ENCODE assay signal across 11 cellular contexts in the genomic region with DNA sequence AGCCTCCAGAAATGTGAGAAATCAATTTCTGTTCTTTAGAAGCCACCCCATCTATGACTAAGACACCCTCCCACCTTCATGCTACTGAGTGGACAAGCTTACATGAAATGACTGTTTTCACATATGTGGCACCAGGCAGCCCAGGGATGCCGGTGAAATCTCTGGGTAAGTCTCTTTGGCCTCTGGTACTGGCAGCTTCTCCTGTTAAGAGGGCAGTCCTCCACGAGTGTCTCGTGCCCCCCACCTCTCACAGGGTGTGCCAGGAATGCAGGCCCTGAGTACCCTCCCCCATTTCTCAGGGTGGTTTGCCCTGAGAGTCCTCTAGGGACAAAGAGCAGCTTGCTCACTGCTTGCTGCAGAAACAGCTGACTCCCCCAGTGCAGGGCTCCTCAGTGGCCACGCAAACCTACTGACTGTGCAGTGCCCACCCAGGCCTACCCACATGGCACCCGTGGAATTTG. TPM values are rescaled to one million over a fixed set of nuclear protein-coding genes. Genes with fewer than 3 reads are reported as not detected.
DNase-seq lines count a peak whose midpoint lies in the region; ATAC-seq and TF ChIP-seq lines count a peak whose summit lies in the region.
"Had no signal": no experiment of that assay in that cellular context is flagged by ENCODE, and none has a peak within 500 bp of the region (broad histone marks: within the 10 kb centered on the region; RNA-seq: fewer than 3 reads in every experiment).

No MANE protein-coding gene starts in this region.

- H4K20me1 ChIP-seq in DOHH2 (ENCODE audit: control insufficient read depth, insufficient read depth, low read depth, low read length) = no peaks in the 10 kb centered on the region

- peaks cover 6 to 19% of the 10 kb centered on the region in 2 donors for H3K36me3 Mint-ChIP-seq in activated naive CD4-positive, alpha-beta T cell treated with anti-CD3 and anti-CD28 coated beads, Interleukin-2, amount 50 U/mL, for 72 hours
- H3K36me3 Mint-ChIP-seq in naive B cell = peaks cover 0 to 7% of the 10 kb centered on the region in 2 donors

- no peak for TF ChIP-seq CTCF in DOHH2 (IDR thresholded peaks at IDR 0.05; ENCODE audit: low read depth, low read length, poor library complexity, severe bottlenecking)

- peak; percentile 7 to 14 for ATAC-seq in activated naive CD4-positive, alpha-beta T cell treated with anti-CD3 and anti-CD28 coated beads, Interleukin-2, amount 50 U/mL, for 72 hours
- ATAC-seq in naive B cell (ENCODE audit: low read depth in 2 of 2) = no peak
- ATAC-seq in GM21619 (IDR thresholded peaks at IDR 0.05; ENCODE audit: unreplicated experiment) = no peak
- ATAC-seq in HG02571 (IDR thresholded peaks at IDR 0.05; ENCODE audit: unreplicated experiment) = no peak
- no peak for ATAC-seq in HG02938 (IDR thresholded peaks at IDR 0.05; ENCODE audit: unreplicated experiment)
- ATAC-seq: esophagus mucosa had no signal

- H3K27me3 Mint-ChIP-seq in naive B cell = no peaks in the 10 kb centered on the region

- H3K79me2 ChIP-seq in DOHH2 (ENCODE audit: control insufficient read depth, low read length) = no peaks in the 10 kb centered on the region

- H3K27ac Mint-ChIP-seq in activated naive CD4-positive, alpha-beta T cell treated with anti-CD3 and anti-CD28 coated beads, Interleukin-2, amount 50 U/mL, for 72 hours = peak overlapping the region; percentile 72 to 94
- peak overlapping the region in 5 of 6 donors; percentile 93 to 100 (median 99) for H3K27ac Mint-ChIP-seq in naive B cell

- peaks cover 4 to 9% of the 10 kb centered on the region in 2 donors for H3K9me3 Mint-ChIP-seq in activated naive CD4-positive, alpha-beta T cell treated with anti-CD3 and anti-CD28 coated beads, Interleukin-2, amount 50 U/mL, for 72 hours
- H3K9me3 Mint-ChIP-seq in naive B cell = peaks cover 0 to 5% (median 4%) of the 10 kb centered on the region in 7 donors

- peaks cover 71% of the 10 kb centered on the region for H3K4me1 ChIP-seq in DOHH2 (ENCODE audit: control insufficient read depth, low read length)

- no peaks in the 10 kb centered on the region for H3K27me3 ChIP-seq in DOHH2 (ENCODE audit: control insufficient read depth, low read length)
- H3K27me3 ChIP-seq: breast epithelium had no signal

- H3K4me2 ChIP-seq in DOHH2 (ENCODE audit: low read length) = 0 out of 2 replicates have a peak overlapping the region, but pooled peaks have one; percentile 88

- peaks cover 14% of the 10 kb centered on the region for H3K36me3 ChIP-seq in DOHH2 (ENCODE audit: control insufficient read depth, low read length)
- H3K36me3 ChIP-seq: breast epithelium had no signal

- peaks cover 56 to 66% (median 62%) of the 10 kb centered on the region in 3 donors for H3K4me1 Mint-ChIP-seq in naive B cell

- peak overlapping the region in 3 of 8 donors; percentile 54 to 95 (median 95) for H3K4me3 Mint-ChIP-seq in naive B cell

- DNase-seq in CD1c-positive myeloid dendritic cell (ENCODE audit: extremely low spot score) = peak; percentile 44
- no peak for DNase-seq in activated naive CD4-positive, alpha-beta T cell treated with anti-CD3 and anti-CD28 coated beads, Interleukin-2, amount 50 U/mL, for 72 hours (ENCODE audit: low spot score in 2 of 2)
- no peak for DNase-seq in naive B cell

- no peaks in the 10 kb centered on the region for H3K9me3 ChIP-seq in DOHH2 (ENCODE audit: control insufficient read depth, insufficient read depth, low read length)
- H3K9me3 ChIP-seq: breast epithelium had no signal

- H3F3A ChIP-seq in DOHH2 (ENCODE audit: control insufficient read depth, insufficient read depth) = peaks cover 12% of the 10 kb centered on the region

- H3K4me3 ChIP-seq in DOHH2 (ENCODE audit: low read length) = no peak overlapping the region
- H3K4me3 ChIP-seq: breast epithelium had no signal

- H3K9me2 ChIP-seq in DOHH2 (replicated peaks; ENCODE audit: control insufficient read depth, low read length) = no peaks in the 10 kb centered on the region

- H3K27ac ChIP-seq in DOHH2 (ENCODE audit: low read depth, low read length) = no peak overlapping the region

RNA-seq across cellular contexts. Expression of a gene that starts 3.2 kb away (rescaled TPM):
- 10 to 100 TPM; 34.7 to 38.8 TPM for total RNA-seq in activated naive CD4-positive, alpha-beta T cell treated with anti-CD3 and anti-CD28 coated beads, Interleukin-2, amount 50 U/mL, for 72 hours
- polyA plus RNA-seq in naive B cell (ENCODE audit: low read depth in 6 of 6) = 10 to 100 TPM; 11.6 to 18.6 (median 13.7) TPM

RNA-seq across cellular contexts. Expression of a gene that starts 27.2 kb away (rescaled TPM):
- 100 to 1,000 TPM; 124 to 183 TPM for total RNA-seq in activated naive CD4-positive, alpha-beta T cell treated with anti-CD3 and anti-CD28 coated beads, Interleukin-2, amount 50 U/mL, for 72 hours
- 10 to 100 TPM; 40.7 to 75.6 (median 50.4) TPM for polyA plus RNA-seq in naive B cell (ENCODE audit: low read depth in 6 of 6)

RNA-seq across cellular contexts. Expression of a gene that starts 49.5 kb away (rescaled TPM):
- 1 to 10 TPM; 1.4 to 2.5 TPM for total RNA-seq in activated naive CD4-positive, alpha-beta T cell treated with anti-CD3 and anti-CD28 coated beads, Interleukin-2, amount 50 U/mL, for 72 hours
- 1 to 10 TPM in 5 of 6 donors, not detected in 1; 1.0 to 8.5 (median 5.3) TPM for polyA plus RNA-seq in naive B cell (ENCODE audit: low read depth in 6 of 6)
- total RNA-seq: osteocyte, SK-MEL-5 had no signal

RNA-seq across cellular contexts. Expression of a gene that starts 53.3 kb away (rescaled TPM):
- under 1 TPM in 1 of 2 donors, not detected in 1; 0.19 TPM for total RNA-seq in activated naive CD4-positive, alpha-beta T cell treated with anti-CD3 and anti-CD28 coated beads, Interleukin-2, amount 50 U/mL, for 72 hours
- not detected for polyA plus RNA-seq in naive B cell (ENCODE audit: low read depth in 6 of 6)
- total RNA-seq: breast epithelium, osteocyte, SK-MEL-5 had no signal

RNA-seq across cellular contexts. Expression of a gene that starts 57.0 kb away (rescaled TPM):
- 10 to 100 TPM; 45.7 to 79.7 TPM for total RNA-seq in activated naive CD4-positive, alpha-beta T cell treated with anti-CD3 and anti-CD28 coated beads, Interleukin-2, amount 50 U/mL, for 72 hours
- polyA plus RNA-seq in naive B cell (ENCODE audit: low read depth in 6 of 6) = 10 to 100 TPM in 3 of 6 donors, 1 to 10 TPM in 3; 8.6 to 22.2 (median 9.9) TPM

Comparison
In these comparisons a context has a peak if more than half of its experiments do, and no peak if none do; other contexts are left out.
1. ATAC-seq: peak in activated naive CD4-positive, alpha-beta T cell treated with anti-CD3 and anti-CD28 coated beads, Interleukin-2, amount 50 U/mL, for 72 hours (2 of 2); none in naive B cell (0 of 2), GM21619 (single experiment), HG02571 (single experiment) and HG02938 (single experiment).